Comparison of ENCODE assay signal across 23 cellular contexts in the genomic region with DNA sequence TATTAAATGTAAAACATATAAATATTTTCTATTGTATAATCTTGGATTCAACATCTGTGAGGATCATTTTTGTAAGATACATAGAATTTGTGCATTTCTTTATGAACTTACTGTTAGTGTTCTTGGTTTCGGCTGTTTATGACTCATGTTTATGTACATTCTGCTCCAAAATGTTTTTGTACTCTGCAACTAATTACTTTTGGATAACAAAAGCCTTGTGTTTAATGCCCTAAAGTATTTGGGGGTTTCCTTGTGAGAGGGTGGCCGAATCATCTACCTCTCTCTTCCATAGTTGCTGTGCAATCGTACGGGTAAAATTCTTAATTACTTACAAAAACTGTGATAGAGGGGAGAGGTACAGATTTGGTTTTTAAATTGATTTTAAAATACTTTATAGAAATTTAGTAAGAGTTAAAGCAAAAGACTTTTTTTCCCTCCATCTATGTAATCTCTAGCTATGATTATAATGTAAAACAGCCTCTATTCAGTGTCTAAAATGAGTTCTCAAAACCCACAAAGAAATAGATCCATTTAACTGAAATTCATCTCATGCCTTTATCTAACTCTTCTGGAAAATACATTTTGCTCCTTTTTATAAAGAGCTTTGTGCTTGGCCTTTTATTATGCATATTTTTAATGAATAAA.
"Had no signal": no experiment of that assay in that cellular context is flagged by ENCODE, and none has a peak within 500 bp of the region (broad histone marks: within the 10 kb centered on the region; RNA-seq: fewer than 3 reads in every experiment).

No MANE protein-coding gene starts in this region.

- H3K9me3 Mint-ChIP-seq: activated naive CD4-positive, alpha-beta T cell treated with anti-CD3 and anti-CD28 coated beads, Interleukin-2, amount 10 ng/mL, durations not matched to agents 7 days and 5 days; activated T-cell treated with anti-CD3 and anti-CD28 coated beads, Interleukin-2, amount 50 U/mL, for 4 hours; dendritic cell treated with granulocyte-macrophage colony-stimulating factor and Interleukin-4, amounts not matched to agents 40 ng/mL and 50 ng/mL, for 4 days; effector memory CD8-positive, alpha-beta T cell; nephron progenitor cell had no signal

- H3K4me3 ChIP-seq: cardiac muscle cell, esophagus squamous epithelium, gastroesophageal sphincter, heart left ventricle, lung, upper lobe of left lung had no signal

- H3K27ac Mint-ChIP-seq: activated naive CD4-positive, alpha-beta T cell treated with anti-CD3 and anti-CD28 coated beads, Interleukin-2, amount 10 ng/mL, durations not matched to agents 7 days and 5 days; effector memory CD8-positive, alpha-beta T cell; nephron progenitor cell had no signal

- H3K27me3 Mint-ChIP-seq: activated CD8-positive, alpha-beta memory T cell treated with anti-CD3 and anti-CD28 coated beads, Interleukin-2, amount 10 ng/mL, durations not matched to agents 7 days and 5 days; activated naive CD4-positive, alpha-beta T cell treated with anti-CD3 and anti-CD28 coated beads, Interleukin-2, amount 10 ng/mL, durations not matched to agents 7 days and 5 days; dendritic cell treated with granulocyte-macrophage colony-stimulating factor and Interleukin-4, amounts not matched to agents 40 ng/mL and 50 ng/mL, for 4 days; effector memory CD8-positive, alpha-beta T cell had no signal

- DNase-seq: activated CD4-positive, alpha-beta T cell treated with anti-CD3 and anti-CD28 coated beads for 1 hour; activated CD4-positive, alpha-beta T cell treated with anti-CD3 and anti-CD28 coated beads, Interleukin-2, amount 50 U/mL, for 48 hours; activated CD8-positive, alpha-beta memory T cell treated with anti-CD3 and anti-CD28 coated beads, Interleukin-2, amount 10 ng/mL, durations not matched to agents 7 days and 5 days; activated effector memory CD4-positive, alpha-beta T cell treated with Interleukin-2 at 50 U/mL for 16 hours; activated naive CD4-positive, alpha-beta T cell treated with anti-CD3 and anti-CD28 coated beads, Interleukin-2, amount 10 ng/mL, durations not matched to agents 7 days and 5 days; activated T-cell treated with anti-CD3 and anti-CD28 coated beads, Interleukin-2, amount 50 U/mL, for 4 hours; amniotic stem cell; effector memory CD8-positive, alpha-beta T cell; esophagus squamous epithelium; heart left ventricle; kidney; midbrain; nephron progenitor cell; nucleus accumbens; stimulated activated naive CD8-positive, alpha-beta T cell treated with anti-CD3 and anti-CD28 coated beads, Interleukin-15, Interleukin-2, amounts not matched to agents 100 U/mL and 50 U/mL, for 24 hours; substantia nigra; SW 1271; upper lobe of left lung; WERI-Rb-1 had no signal

- H3K9me3 ChIP-seq: esophagus squamous epithelium, gastroesophageal sphincter, heart left ventricle, upper lobe of left lung had no signal

- H3K4me1 Mint-ChIP-seq: nephron progenitor cell had no signal

- H3K4me3 Mint-ChIP-seq: activated CD8-positive, alpha-beta memory T cell treated with anti-CD3 and anti-CD28 coated beads, Interleukin-2, amount 10 ng/mL, durations not matched to agents 7 days and 5 days; activated naive CD4-positive, alpha-beta T cell treated with anti-CD3 and anti-CD28 coated beads, Interleukin-2, amount 10 ng/mL, durations not matched to agents 7 days and 5 days; activated T-cell treated with anti-CD3 and anti-CD28 coated beads, Interleukin-2, amount 50 U/mL, for 4 hours; dendritic cell treated with granulocyte-macrophage colony-stimulating factor and Interleukin-4, amounts not matched to agents 40 ng/mL and 50 ng/mL, for 4 days; effector memory CD8-positive, alpha-beta T cell; nephron progenitor cell had no signal

- H3K36me3 ChIP-seq: cardiac muscle cell, esophagus squamous epithelium, gastroesophageal sphincter had no signal

- H3K27me3 ChIP-seq: cardiac muscle cell, esophagus squamous epithelium, gastroesophageal sphincter, heart left ventricle, upper lobe of left lung had no signal

- H3K27ac ChIP-seq: cardiac muscle cell, esophagus squamous epithelium, gastroesophageal sphincter, heart left ventricle, upper lobe of left lung, WERI-Rb-1 had no signal
